ENCODE assay signal across 1 cellular context in the genomic region with DNA sequence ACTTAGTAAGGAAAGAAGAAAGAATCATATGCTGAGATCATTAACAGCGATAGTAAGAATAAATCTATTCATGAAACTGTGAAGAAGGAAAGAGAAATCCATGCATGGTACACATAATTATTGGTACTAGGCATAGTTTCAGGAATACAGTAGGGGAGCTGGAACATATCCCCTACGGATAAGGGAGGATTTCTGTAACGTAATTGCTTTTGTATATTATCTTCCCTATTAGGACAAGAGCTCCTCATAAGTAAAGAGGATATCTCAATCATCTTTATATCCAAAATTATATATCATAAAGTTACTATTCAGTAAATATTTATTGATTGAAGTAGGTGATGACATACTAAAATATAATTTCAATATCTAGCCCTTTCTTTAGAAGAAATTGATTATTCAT.
TF ChIP-seq lines count a peak whose summit lies in the region.

No MANE protein-coding gene starts in this region.

TF ChIP-seq in SK-N-SH, 30 proteins besides CTCF, POLR2A, EP300 and RAD21:
- TF ChIP-seq, protein P1, sequence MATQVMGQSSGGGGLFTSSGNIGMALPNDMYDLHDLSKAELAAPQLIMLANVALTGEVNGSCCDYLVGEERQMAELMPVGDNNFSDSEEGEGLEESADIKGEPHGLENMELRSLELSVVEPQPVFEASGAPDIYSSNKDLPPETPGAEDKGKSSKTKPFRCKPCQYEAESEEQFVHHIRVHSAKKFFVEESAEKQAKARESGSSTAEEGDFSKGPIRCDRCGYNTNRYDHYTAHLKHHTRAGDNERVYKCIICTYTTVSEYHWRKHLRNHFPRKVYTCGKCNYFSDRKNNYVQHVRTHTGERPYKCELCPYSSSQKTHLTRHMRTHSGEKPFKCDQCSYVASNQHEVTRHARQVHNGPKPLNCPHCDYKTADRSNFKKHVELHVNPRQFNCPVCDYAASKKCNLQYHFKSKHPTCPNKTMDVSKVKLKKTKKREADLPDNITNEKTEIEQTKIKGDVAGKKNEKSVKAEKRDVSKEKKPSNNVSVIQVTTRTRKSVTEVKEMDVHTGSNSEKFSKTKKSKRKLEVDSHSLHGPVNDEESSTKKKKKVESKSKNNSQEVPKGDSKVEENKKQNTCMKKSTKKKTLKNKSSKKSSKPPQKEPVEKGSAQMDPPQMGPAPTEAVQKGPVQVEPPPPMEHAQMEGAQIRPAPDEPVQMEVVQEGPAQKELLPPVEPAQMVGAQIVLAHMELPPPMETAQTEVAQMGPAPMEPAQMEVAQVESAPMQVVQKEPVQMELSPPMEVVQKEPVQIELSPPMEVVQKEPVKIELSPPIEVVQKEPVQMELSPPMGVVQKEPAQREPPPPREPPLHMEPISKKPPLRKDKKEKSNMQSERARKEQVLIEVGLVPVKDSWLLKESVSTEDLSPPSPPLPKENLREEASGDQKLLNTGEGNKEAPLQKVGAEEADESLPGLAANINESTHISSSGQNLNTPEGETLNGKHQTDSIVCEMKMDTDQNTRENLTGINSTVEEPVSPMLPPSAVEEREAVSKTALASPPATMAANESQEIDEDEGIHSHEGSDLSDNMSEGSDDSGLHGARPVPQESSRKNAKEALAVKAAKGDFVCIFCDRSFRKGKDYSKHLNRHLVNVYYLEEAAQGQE (IDR thresholded peaks at IDR 0.05; ENCODE audit: low read depth, low read length), result no peak
- TF ChIP-seq FOXM1 (IDR thresholded peaks at IDR 0.05; ENCODE audit: low read depth) (no peak), TAF1 (IDR thresholded peaks at IDR 0.05; ENCODE audit: borderline replicate concordance, low read depth, low read length) (no peak), EZH2phosphoT487 (IDR thresholded peaks at IDR 0.05; ENCODE audit: borderline replicate concordance, low read depth) (no peak), RCOR1 (IDR thresholded peaks at IDR 0.05; ENCODE audit: low read length) (no peak), TCF12 (IDR thresholded peaks at IDR 0.05) (no peak; the same call in 1 of the 2 replicates), GABPA (IDR thresholded peaks at IDR 0.05; ENCODE audit: low read depth) (no peak), RFX5 (IDR thresholded peaks at IDR 0.05; ENCODE audit: low read length) (no peak)
- TF ChIP-seq, protein P2, sequence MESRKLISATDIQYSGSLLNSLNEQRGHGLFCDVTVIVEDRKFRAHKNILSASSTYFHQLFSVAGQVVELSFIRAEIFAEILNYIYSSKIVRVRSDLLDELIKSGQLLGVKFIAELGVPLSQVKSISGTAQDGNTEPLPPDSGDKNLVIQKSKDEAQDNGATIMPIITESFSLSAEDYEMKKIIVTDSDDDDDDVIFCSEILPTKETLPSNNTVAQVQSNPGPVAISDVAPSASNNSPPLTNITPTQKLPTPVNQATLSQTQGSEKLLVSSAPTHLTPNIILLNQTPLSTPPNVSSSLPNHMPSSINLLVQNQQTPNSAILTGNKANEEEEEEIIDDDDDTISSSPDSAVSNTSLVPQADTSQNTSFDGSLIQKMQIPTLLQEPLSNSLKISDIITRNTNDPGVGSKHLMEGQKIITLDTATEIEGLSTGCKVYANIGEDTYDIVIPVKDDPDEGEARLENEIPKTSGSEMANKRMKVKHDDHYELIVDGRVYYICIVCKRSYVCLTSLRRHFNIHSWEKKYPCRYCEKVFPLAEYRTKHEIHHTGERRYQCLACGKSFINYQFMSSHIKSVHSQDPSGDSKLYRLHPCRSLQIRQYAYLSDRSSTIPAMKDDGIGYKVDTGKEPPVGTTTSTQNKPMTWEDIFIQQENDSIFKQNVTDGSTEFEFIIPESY (IDR thresholded peaks at IDR 0.05; ENCODE audit: borderline replicate concordance, low read depth), result no peak
- TF ChIP-seq, protein P3, sequence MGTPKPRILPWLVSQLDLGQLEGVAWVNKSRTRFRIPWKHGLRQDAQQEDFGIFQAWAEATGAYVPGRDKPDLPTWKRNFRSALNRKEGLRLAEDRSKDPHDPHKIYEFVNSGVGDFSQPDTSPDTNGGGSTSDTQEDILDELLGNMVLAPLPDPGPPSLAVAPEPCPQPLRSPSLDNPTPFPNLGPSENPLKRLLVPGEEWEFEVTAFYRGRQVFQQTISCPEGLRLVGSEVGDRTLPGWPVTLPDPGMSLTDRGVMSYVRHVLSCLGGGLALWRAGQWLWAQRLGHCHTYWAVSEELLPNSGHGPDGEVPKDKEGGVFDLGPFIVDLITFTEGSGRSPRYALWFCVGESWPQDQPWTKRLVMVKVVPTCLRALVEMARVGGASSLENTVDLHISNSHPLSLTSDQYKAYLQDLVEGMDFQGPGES (IDR thresholded peaks at IDR 0.05; ENCODE audit: low read depth, low read length), result no peak
- TF ChIP-seq, protein P4, sequence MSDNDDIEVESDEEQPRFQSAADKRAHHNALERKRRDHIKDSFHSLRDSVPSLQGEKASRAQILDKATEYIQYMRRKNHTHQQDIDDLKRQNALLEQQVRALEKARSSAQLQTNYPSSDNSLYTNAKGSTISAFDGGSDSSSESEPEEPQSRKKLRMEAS (IDR thresholded peaks at IDR 0.05; ENCODE audit: low read depth), result no peak
- TF ChIP-seq, protein P5, sequence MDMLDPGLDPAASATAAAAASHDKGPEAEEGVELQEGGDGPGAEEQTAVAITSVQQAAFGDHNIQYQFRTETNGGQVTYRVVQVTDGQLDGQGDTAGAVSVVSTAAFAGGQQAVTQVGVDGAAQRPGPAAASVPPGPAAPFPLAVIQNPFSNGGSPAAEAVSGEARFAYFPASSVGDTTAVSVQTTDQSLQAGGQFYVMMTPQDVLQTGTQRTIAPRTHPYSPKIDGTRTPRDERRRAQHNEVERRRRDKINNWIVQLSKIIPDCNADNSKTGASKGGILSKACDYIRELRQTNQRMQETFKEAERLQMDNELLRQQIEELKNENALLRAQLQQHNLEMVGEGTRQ (IDR thresholded peaks at IDR 0.05; ENCODE audit: borderline replicate concordance, low read depth, low read length), result no peak
